ENCODE assay signal across 22 cellular contexts in the genomic region with DNA sequence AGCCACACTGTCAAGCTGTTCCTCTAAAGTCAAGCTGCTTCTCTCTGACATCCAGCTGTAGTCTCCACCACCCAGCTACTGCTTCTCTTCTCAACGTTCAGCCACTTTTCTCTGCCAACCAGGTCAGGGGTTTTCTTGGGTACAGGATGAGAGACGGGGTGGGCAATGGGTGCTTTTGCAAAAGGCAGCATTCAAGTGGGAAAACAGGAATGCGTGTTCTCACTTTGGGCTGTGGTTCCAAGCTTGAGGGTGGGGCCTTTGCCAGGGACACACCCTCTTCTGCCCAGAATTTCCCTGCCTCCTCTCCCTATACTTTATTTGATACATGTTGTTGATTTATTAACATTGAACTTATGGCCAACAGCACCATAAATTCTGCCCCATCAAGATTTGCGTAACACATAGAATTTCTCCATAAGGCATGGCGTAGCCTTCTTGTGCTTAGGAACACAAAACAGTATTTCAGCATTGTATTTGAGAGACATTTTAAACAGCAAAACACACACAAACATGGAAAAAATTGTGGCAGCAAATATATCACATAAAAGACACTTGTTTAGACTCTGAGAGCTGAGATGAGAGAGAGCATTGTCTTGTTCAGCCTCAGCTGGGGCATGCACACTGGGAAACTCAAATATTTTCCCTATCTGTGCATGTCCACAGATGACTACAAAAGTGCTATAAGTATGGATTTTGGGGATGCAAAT.
DNase-seq lines count a peak whose midpoint lies in the region; ATAC-seq lines count a peak whose summit lies in the region.
"Had no signal": no experiment of that assay in that cellular context is flagged by ENCODE, and none has a peak within 500 bp of the region (broad histone marks: within the 10 kb centered on the region; RNA-seq: fewer than 3 reads in every experiment).

No MANE protein-coding gene starts in this region.

- intact Hi-C loops in head of caudate nucleus (cut with DNase I): no loop called here

- peak overlapping the region; percentile 79 for H3K27ac ChIP-seq in angular gyrus (ENCODE audit: low read depth, low read length)
- H3K27ac ChIP-seq: 22Rv1 had no signal

- peak; percentile 78 for DNase-seq in Ammon's horn (ENCODE audit: low spot score)
- DNase-seq in head of caudate nucleus: peak in 34 of 42 donors; percentile 4 to 75 (median 42)
- peak; percentile 94 for DNase-seq in pons (ENCODE audit: low spot score)
- DNase-seq in DMS 273 treated with DMSO at 0.1 percent for 48 hours (lab: John Stamatoyannopoulos, UW): no peak
- DNase-seq in NCI-H146 treated with DMSO at 0.1 percent for 48 hours (lab: John Stamatoyannopoulos, UW; ENCODE audit: unreplicated experiment): no peak
- DNase-seq: Caco-2; CD4-positive, CD25-positive, alpha-beta regulatory T cell; DMS153; GF-D8; GOT3; KBM-7; NCI-H187; NCI-H2227 treated with DMSO at 0.1 percent for 48 hours; NCI-H510A treated with DMSO at 0.1 percent for 48 hours; NCI-H774; OCI-M1; SHP77 had no signal

- no peak for ATAC-seq in HG03521 (IDR thresholded peaks at IDR 0.05; ENCODE audit: unreplicated experiment)
- no peak for ATAC-seq in HG03097 (IDR thresholded peaks at IDR 0.05; ENCODE audit: low FRiP score, unreplicated experiment)
- ATAC-seq: HepG2 had no signal

Comparison
In these comparisons a context has a peak if more than half of its experiments do, and no peak if none do; other contexts are left out.
1. DNase-seq: peak in Ammon's horn (single experiment), head of caudate nucleus (34 of 42) and pons (single experiment); none in DMS 273 treated with DMSO at 0.1 percent for 48 hours (single experiment) and NCI-H146 treated with DMSO at 0.1 percent for 48 hours (single experiment).